ENCODE assay signal across 1 cellular context in genomic region chr2:74147729-74148456, GRCh38.
TF ChIP-seq lines count a peak whose summit lies in the region.

Gene BOLA3, minus strand, starts transcription at chr2:74147912. Its CDS starts 38 bp downstream, at chr2:74147874.

TF ChIP-seq in K562, 482 proteins besides CTCF, POLR2A, EP300 and RAD21 (continued from another document and continues in another):
- TF ChIP-seq JUN (IDR thresholded peaks at IDR 0.05; ENCODE audit: borderline replicate concordance, low read depth, low read length) (no peak), JUN (CRISPR knock-in tag; IDR thresholded peaks at IDR 0.05; ENCODE audit: borderline replicate concordance) (no peak), ZNF395 (CRISPR knock-in tag; IDR thresholded peaks at IDR 0.05) (no peak), HMG20B (CRISPR knock-in tag; IDR thresholded peaks at IDR 0.05) (no peak), RBM17 (IDR thresholded peaks at IDR 0.05; ENCODE audit: borderline replicate concordance, low read depth, low read length) (no peak), ZC3H11A (IDR thresholded peaks at IDR 0.05; ENCODE audit: low read depth, low read length) (no peak), YBX1 (IDR thresholded peaks at IDR 0.05) (no peak), SP2 (IDR thresholded peaks at IDR 0.05; ENCODE audit: extremely low read depth, low read depth, low read length, poor library complexity, severe bottlenecking) (peak; percentile 62), TSC22D4 (tag; IDR thresholded peaks at IDR 0.05) (no peak), ZKSCAN3 (CRISPR knock-in tag; IDR thresholded peaks at IDR 0.05) (no peak), ZNF740 (CRISPR knock-in tag; IDR thresholded peaks at IDR 0.05) (no peak), ZNF740 (tag; IDR thresholded peaks at IDR 0.05) (no peak), RB1 (IDR thresholded peaks at IDR 0.05; ENCODE audit: low read depth) (peak; percentile 97), ZNF134 (CRISPR knock-in tag; conservative IDR thresholded peaks at IDR 0.05) (no peak), ZNF584 (CRISPR knock-in tag; IDR thresholded peaks at IDR 0.05; ENCODE audit: low read depth) (no peak), CHD2 (IDR thresholded peaks at IDR 0.05; ENCODE audit: low read depth, low read length) (no peak), PATZ1 (CRISPR knock-in tag; IDR thresholded peaks at IDR 0.05; ENCODE audit: borderline replicate concordance) (no peak), FOXK1 (CRISPR knock-in tag; IDR thresholded peaks at IDR 0.05; ENCODE audit: borderline replicate concordance) (no peak), HES1 (IDR thresholded peaks at IDR 0.05; ENCODE audit: low read depth) (no peak), CTCFL (IDR thresholded peaks at IDR 0.05; ENCODE audit: borderline replicate concordance, insufficient read depth, low read depth, low read length, poor library complexity, severe bottlenecking) (peak; percentile 89), ZNF609 (CRISPR knock-in tag; IDR thresholded peaks at IDR 0.05; ENCODE audit: borderline replicate concordance) (no peak), MCM5 (IDR thresholded peaks at IDR 0.05; ENCODE audit: low read depth) (no peak), ELF2 (CRISPR knock-in tag; IDR thresholded peaks at IDR 0.05) (no peak), VEZF1 (CRISPR knock-in tag; IDR thresholded peaks at IDR 0.05) (peak; percentile 79), CLOCK (CRISPR knock-in tag; IDR thresholded peaks at IDR 0.05; ENCODE audit: borderline replicate concordance) (no peak), ZNF239 (CRISPR knock-in tag; IDR thresholded peaks at IDR 0.05) (no peak), TCF7L2 (IDR thresholded peaks at IDR 0.05; ENCODE audit: low read depth, low read length) (no peak), HNRNPK (IDR thresholded peaks at IDR 0.05; ENCODE audit: low read depth, low read length, poor library complexity, severe bottlenecking) (peak; percentile 31), RBM14 (IDR thresholded peaks at IDR 0.05; ENCODE audit: borderline replicate concordance, insufficient read depth, low read depth, low read length) (no peak), XRCC5 (IDR thresholded peaks at IDR 0.05; ENCODE audit: low read depth, low read length) (0 out of 2 replicates have a peak, but pooled peaks have one; percentile 15), RBBP5 (IDR thresholded peaks at IDR 0.05; ENCODE audit: borderline replicate concordance, insufficient read depth, low read length, poor library complexity, severe bottlenecking) (peak; percentile 53), ZNF197 (CRISPR knock-in tag; IDR thresholded peaks at IDR 0.05; ENCODE audit: low read depth) (no peak), SNAPC5 (CRISPR knock-in tag; IDR thresholded peaks at IDR 0.05) (no peak), CC2D1A (IDR thresholded peaks at IDR 0.05) (no peak), E2F3 (CRISPR knock-in tag; IDR thresholded peaks at IDR 0.05) (no peak), TFE3 (CRISPR knock-in tag; IDR thresholded peaks at IDR 0.05) (no peak), ZNF785 (CRISPR knock-in tag; IDR thresholded peaks at IDR 0.05) (no peak), ZNF436 (CRISPR knock-in tag; IDR thresholded peaks at IDR 0.05) (no peak), DACH1 (IDR thresholded peaks at IDR 0.05; ENCODE audit: partially characterized antibody) (no peak), PTTG1 (tag; IDR thresholded peaks at IDR 0.05; ENCODE audit: low read depth) (no peak), HNRNPH1 (optimal IDR thresholded peaks at IDR 0.05; ENCODE audit: low read depth, low read length) (no peak), RFX7 (CRISPR knock-in tag; IDR thresholded peaks at IDR 0.05) (no peak), ZNF76 (CRISPR knock-in tag; IDR thresholded peaks at IDR 0.05; ENCODE audit: borderline replicate concordance) (no peak), ZBTB34 (CRISPR knock-in tag; IDR thresholded peaks at IDR 0.05) (no peak), ZBTB7A (IDR thresholded peaks at IDR 0.05; ENCODE audit: borderline replicate concordance, control insufficient read depth, low read depth, low read length) (peak; percentile 65; the same call in 1 of the 2 replicates)
